Comparison of ENCODE assay signal across 1 cellular context in the genomic region with DNA sequence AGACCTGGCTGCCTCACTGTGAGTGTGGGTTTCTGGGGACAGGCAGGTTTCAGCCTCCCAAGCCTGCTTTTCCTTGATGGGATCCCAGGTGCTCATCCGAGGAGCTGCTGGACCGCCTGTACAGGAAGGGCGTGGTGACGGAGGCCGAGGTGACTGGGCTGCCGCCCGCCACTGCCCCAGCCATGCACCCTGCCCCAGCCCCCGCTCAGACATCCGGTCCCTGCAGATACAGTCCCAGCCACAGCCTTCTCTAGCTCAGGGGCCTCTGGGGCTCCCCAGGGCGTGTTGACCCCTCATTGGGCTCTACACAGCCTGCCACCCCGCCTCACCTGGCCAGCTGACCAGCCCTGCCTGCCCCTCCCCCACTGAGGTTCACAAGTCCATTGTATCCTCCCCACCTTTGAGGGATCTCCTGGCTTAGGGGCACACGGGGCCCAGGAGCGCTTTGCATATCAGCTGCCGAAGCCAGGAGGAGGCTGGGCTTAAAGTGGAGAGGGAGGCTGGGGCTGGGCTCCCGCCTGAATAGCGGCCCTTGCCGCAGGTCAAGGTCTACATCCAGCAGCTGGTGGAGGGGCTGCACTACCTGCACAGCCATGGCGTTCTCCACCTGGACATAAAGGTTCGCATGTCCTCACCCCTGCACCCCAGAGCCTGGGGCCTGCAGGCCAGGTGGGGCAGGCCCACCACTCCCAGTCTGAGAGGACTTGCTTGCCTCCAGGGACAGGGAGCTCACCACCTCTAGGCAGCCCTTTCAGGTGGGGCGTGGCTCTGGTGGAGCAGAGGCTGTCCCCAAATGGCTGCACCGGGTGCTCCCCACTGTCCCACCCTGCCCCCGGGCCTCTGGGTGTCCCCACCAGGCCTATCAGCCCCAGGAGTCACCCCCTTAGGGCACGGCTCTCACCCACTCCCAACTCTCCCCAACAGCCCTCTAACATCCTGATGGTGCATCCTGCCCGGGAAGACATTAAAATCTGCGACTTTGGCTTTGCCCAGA.
TF ChIP-seq lines count a peak whose summit lies in the region.

No MANE protein-coding gene starts in this region.

TF ChIP-seq in HepG2, 621 proteins besides CTCF, POLR2A, EP300 and RAD21 (continued from another document and continues in another):
- TF ChIP-seq ZNF44 (CRISPR knock-in tag; IDR thresholded peaks at IDR 0.05), result no peak
- TF ChIP-seq MATR3 (CRISPR knock-in tag; IDR thresholded peaks at IDR 0.05), result no peak
- TF ChIP-seq ATAD3A (CRISPR knock-in tag; IDR thresholded peaks at IDR 0.05), result no peak
- TF ChIP-seq, protein P1, sequence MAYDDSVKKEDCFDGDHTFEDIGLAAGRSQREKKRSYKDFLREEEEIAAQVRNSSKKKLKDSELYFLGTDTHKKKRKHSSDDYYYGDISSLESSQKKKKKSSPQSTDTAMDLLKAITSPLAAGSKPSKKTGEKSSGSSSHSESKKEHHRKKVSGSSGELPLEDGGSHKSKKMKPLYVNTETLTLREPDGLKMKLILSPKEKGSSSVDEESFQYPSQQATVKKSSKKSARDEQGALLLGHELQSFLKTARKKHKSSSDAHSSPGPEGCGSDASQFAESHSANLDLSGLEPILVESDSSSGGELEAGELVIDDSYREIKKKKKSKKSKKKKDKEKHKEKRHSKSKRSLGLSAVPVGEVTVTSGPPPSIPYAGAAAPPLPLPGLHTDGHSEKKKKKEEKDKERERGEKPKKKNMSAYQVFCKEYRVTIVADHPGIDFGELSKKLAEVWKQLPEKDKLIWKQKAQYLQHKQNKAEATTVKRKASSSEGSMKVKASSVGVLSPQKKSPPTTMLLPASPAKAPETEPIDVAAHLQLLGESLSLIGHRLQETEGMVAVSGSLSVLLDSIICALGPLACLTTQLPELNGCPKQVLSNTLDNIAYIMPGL (CRISPR knock-in tag; IDR thresholded peaks at IDR 0.05; ENCODE audit: borderline replicate concordance in 1 of 2, low read depth in 1 of 2), result no peak
- TF ChIP-seq ZNF841 (CRISPR knock-in tag; IDR thresholded peaks at IDR 0.05; ENCODE audit: borderline replicate concordance), result no peak
- TF ChIP-seq ATF1 (CRISPR knock-in tag; IDR thresholded peaks at IDR 0.05), result no peak
- no peak for TF ChIP-seq SIX1 (CRISPR knock-in tag; IDR thresholded peaks at IDR 0.05; ENCODE audit: borderline replicate concordance)
- peak; percentile 24; the same call in 1 of the 2 replicates for TF ChIP-seq HES4 (CRISPR knock-in tag; IDR thresholded peaks at IDR 0.05; ENCODE audit: borderline replicate concordance)
- TF ChIP-seq PAX8 (CRISPR knock-in tag; IDR thresholded peaks at IDR 0.05; ENCODE audit: borderline replicate concordance), result no peak
- no peak for TF ChIP-seq ERF (CRISPR knock-in tag; IDR thresholded peaks at IDR 0.05)
- TF ChIP-seq CENPT (CRISPR knock-in tag; IDR thresholded peaks at IDR 0.05; ENCODE audit: low read depth), result no peak
- TF ChIP-seq, protein P2, sequence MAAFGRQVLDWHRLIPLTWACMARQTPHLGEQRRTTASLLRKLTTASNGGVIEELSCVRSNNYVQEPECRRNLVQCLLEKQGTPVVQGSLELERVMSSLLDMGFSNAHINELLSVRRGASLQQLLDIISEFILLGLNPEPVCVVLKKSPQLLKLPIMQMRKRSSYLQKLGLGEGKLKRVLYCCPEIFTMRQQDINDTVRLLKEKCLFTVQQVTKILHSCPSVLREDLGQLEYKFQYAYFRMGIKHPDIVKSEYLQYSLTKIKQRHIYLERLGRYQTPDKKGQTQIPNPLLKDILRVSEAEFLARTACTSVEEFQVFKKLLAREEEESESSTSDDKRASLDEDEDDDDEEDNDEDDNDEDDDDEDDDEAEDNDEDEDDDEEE (CRISPR knock-in tag; IDR thresholded peaks at IDR 0.05), result no peak
- TF ChIP-seq, protein P3, sequence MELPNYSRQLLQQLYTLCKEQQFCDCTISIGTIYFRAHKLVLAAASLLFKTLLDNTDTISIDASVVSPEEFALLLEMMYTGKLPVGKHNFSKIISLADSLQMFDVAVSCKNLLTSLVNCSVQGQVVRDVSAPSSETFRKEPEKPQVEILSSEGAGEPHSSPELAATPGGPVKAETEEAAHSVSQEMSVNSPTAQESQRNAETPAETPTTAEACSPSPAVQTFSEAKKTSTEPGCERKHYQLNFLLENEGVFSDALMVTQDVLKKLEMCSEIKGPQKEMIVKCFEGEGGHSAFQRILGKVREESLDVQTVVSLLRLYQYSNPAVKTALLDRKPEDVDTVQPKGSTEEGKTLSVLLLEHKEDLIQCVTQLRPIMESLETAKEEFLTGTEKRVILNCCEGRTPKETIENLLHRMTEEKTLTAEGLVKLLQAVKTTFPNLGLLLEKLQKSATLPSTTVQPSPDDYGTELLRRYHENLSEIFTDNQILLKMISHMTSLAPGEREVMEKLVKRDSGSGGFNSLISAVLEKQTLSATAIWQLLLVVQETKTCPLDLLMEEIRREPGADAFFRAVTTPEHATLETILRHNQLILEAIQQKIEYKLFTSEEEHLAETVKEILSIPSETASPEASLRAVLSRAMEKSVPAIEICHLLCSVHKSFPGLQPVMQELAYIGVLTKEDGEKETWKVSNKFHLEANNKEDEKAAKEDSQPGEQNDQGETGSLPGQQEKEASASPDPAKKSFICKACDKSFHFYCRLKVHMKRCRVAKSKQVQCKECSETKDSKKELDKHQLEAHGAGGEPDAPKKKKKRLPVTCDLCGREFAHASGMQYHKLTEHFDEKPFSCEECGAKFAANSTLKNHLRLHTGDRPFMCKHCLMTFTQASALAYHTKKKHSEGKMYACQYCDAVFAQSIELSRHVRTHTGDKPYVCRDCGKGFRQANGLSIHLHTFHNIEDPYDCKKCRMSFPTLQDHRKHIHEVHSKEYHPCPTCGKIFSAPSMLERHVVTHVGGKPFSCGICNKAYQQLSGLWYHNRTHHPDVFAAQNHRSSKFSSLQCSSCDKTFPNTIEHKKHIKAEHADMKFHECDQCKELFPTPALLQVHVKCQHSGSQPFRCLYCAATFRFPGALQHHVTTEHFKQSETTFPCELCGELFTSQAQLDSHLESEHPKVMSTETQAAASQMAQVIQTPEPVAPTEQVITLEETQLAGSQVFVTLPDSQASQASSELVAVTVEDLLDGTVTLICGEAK (IDR thresholded peaks at IDR 0.05), result no peak
- TF ChIP-seq, protein P3 (CRISPR knock-in tag; IDR thresholded peaks at IDR 0.05), result no peak
- no peak for TF ChIP-seq ZNF703 (CRISPR knock-in tag; IDR thresholded peaks at IDR 0.05; ENCODE audit: borderline replicate concordance)
- TF ChIP-seq ZNF557 (CRISPR knock-in tag; IDR thresholded peaks at IDR 0.05), result no peak
- no peak for TF ChIP-seq YEATS4 (CRISPR knock-in tag; IDR thresholded peaks at IDR 0.05; ENCODE audit: borderline replicate concordance)
- TF ChIP-seq HNF4G (IDR thresholded peaks at IDR 0.05; ENCODE audit: borderline replicate concordance, low read depth, low read length), result peak; percentile 22; the same call in 1 of the 2 replicates
- peak; percentile 55; the same call in 1 of the 2 replicates for TF ChIP-seq HNF4G (CRISPR knock-in tag; IDR thresholded peaks at IDR 0.05; ENCODE audit: borderline replicate concordance, low read depth)
- TF ChIP-seq ZNF232 (CRISPR knock-in tag; IDR thresholded peaks at IDR 0.05; ENCODE audit: borderline replicate concordance), result no peak
- TF ChIP-seq, protein P4, sequence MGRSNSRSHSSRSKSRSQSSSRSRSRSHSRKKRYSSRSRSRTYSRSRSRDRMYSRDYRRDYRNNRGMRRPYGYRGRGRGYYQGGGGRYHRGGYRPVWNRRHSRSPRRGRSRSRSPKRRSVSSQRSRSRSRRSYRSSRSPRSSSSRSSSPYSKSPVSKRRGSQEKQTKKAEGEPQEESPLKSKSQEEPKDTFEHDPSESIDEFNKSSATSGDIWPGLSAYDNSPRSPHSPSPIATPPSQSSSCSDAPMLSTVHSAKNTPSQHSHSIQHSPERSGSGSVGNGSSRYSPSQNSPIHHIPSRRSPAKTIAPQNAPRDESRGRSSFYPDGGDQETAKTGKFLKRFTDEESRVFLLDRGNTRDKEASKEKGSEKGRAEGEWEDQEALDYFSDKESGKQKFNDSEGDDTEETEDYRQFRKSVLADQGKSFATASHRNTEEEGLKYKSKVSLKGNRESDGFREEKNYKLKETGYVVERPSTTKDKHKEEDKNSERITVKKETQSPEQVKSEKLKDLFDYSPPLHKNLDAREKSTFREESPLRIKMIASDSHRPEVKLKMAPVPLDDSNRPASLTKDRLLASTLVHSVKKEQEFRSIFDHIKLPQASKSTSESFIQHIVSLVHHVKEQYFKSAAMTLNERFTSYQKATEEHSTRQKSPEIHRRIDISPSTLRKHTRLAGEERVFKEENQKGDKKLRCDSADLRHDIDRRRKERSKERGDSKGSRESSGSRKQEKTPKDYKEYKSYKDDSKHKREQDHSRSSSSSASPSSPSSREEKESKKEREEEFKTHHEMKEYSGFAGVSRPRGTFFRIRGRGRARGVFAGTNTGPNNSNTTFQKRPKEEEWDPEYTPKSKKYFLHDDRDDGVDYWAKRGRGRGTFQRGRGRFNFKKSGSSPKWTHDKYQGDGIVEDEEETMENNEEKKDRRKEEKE (IDR thresholded peaks at IDR 0.05), result no peak
- TF ChIP-seq ZNF776 (CRISPR knock-in tag; IDR thresholded peaks at IDR 0.05), result no peak
- TF ChIP-seq ZNF253 (CRISPR knock-in tag; IDR thresholded peaks at IDR 0.05; ENCODE audit: borderline replicate concordance), result no peak
- TF ChIP-seq, protein P5, sequence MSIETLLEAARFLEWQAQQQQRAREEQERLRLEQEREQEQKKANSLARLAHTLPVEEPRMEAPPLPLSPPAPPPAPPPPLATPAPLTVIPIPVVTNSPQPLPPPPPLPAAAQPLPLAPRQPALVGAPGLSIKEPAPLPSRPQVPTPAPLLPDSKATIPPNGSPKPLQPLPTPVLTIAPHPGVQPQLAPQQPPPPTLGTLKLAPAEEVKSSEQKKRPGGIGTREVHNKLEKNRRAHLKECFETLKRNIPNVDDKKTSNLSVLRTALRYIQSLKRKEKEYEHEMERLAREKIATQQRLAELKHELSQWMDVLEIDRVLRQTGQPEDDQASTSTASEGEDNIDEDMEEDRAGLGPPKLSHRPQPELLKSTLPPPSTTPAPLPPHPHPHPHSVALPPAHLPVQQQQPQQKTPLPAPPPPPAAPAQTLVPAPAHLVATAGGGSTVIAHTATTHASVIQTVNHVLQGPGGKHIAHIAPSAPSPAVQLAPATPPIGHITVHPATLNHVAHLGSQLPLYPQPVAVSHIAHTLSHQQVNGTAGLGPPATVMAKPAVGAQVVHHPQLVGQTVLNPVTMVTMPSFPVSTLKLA (IDR thresholded peaks at IDR 0.05), result no peak
- no peak for TF ChIP-seq MED13 (CRISPR knock-in tag; IDR thresholded peaks at IDR 0.05)
- TF ChIP-seq ZNF660 (CRISPR knock-in tag; IDR thresholded peaks at IDR 0.05; ENCODE audit: borderline replicate concordance, low read depth), result no peak
- TF ChIP-seq HDAC1 (CRISPR knock-in tag; IDR thresholded peaks at IDR 0.05), result 0 out of 2 replicates have a peak, but pooled peaks have one; percentile 46
- no peak for TF ChIP-seq ZNF33B (CRISPR knock-in tag; IDR thresholded peaks at IDR 0.05)
- TF ChIP-seq ZSCAN9 (CRISPR knock-in tag; IDR thresholded peaks at IDR 0.05; ENCODE audit: borderline replicate concordance), result no peak
- TF ChIP-seq GATA4 (IDR thresholded peaks at IDR 0.05; ENCODE audit: borderline replicate concordance, low read depth), result no peak
- TF ChIP-seq, protein P6, sequence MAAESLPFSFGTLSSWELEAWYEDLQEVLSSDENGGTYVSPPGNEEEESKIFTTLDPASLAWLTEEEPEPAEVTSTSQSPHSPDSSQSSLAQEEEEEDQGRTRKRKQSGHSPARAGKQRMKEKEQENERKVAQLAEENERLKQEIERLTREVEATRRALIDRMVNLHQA (CRISPR knock-in tag; IDR thresholded peaks at IDR 0.05), result no peak
- TF ChIP-seq, protein P7, sequence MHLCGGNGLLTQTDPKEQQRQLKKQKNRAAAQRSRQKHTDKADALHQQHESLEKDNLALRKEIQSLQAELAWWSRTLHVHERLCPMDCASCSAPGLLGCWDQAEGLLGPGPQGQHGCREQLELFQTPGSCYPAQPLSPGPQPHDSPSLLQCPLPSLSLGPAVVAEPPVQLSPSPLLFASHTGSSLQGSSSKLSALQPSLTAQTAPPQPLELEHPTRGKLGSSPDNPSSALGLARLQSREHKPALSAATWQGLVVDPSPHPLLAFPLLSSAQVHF (CRISPR knock-in tag; IDR thresholded peaks at IDR 0.05), result no peak
- TF ChIP-seq, protein P8, sequence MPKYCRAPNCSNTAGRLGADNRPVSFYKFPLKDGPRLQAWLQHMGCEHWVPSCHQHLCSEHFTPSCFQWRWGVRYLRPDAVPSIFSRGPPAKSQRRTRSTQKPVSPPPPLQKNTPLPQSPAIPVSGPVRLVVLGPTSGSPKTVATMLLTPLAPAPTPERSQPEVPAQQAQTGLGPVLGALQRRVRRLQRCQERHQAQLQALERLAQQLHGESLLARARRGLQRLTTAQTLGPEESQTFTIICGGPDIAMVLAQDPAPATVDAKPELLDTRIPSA (CRISPR knock-in tag; IDR thresholded peaks at IDR 0.05; ENCODE audit: borderline replicate concordance), result no peak
- no peak for TF ChIP-seq MTF2 (CRISPR knock-in tag; IDR thresholded peaks at IDR 0.05; ENCODE audit: borderline replicate concordance)
- no peak for TF ChIP-seq RFXAP (CRISPR knock-in tag; IDR thresholded peaks at IDR 0.05; ENCODE audit: borderline replicate concordance)
